ENCODE assay signal across 15 cellular contexts in genomic region chr7:30842542-30843451, GRCh38.
A peak's percentile ranks its signal among the peaks of the same experiment; 100 is the strongest.
DNase-seq lines count a peak whose midpoint lies in the region; ATAC-seq and TF ChIP-seq lines count a peak whose summit lies in the region.
"Had no signal": no experiment of that assay in that cellular context is flagged by ENCODE, and none has a peak within 500 bp of the region (broad histone marks: within the 10 kb centered on the region; RNA-seq: fewer than 3 reads in every experiment).

No MANE protein-coding gene starts in this region.

- peaks cover 0 to 2% of the 10 kb centered on the region in 2 donors for H3K36me3 ChIP-seq in lung (ENCODE audit: control insufficient read depth in 2 of 2, insufficient read depth in 2 of 2, low read length in 2 of 2)
- no peaks in the 10 kb centered on the region for H3K36me3 ChIP-seq in vagina
- no peaks in the 10 kb centered on the region for H3K36me3 ChIP-seq in GM23338 (ENCODE audit: insufficient read depth)
- H3K36me3 ChIP-seq: brain microvascular endothelial cell had no signal

- H3K4me3 Mint-ChIP-seq in GM23338: no peak overlapping the region
- H3K4me3 Mint-ChIP-seq: effector memory CD8-positive, alpha-beta T cell had no signal

- H3F3A ChIP-seq in GM23338 (replicated peaks; ENCODE audit: low read depth): no peaks in the 10 kb centered on the region

- H3K9me3 ChIP-seq in lung (ENCODE audit: control insufficient read depth in 2 of 2, insufficient read depth in 1 of 2, low read length in 1 of 2) (no peaks in the 10 kb centered on the region), vagina (no peaks in the 10 kb centered on the region)
- H3K9me3 ChIP-seq: heart right ventricle, Peyer's patch had no signal

- no peaks in the 10 kb centered on the region for H3K36me3 Mint-ChIP-seq in GM23338 (ENCODE audit: low read depth)

- 74 to 90% methylated on average over 8 of the region's 8 CpGs for WGBS in lung, 2 donors

- H3K27me3 Mint-ChIP-seq in GM23338 (ENCODE audit: insufficient read depth, low read depth, poor library complexity): peaks cover 12% of the 10 kb centered on the region
- H3K27me3 Mint-ChIP-seq: effector memory CD8-positive, alpha-beta T cell had no signal

- H3K79me2 ChIP-seq in GM23338 (replicated peaks; ENCODE audit: insufficient read depth): no peaks in the 10 kb centered on the region

- peak overlapping the region; percentile 58 to 86 for H3K27ac ChIP-seq in coronary artery
- peak overlapping the region in 1 of 2 donors; percentile 72 for H3K27ac ChIP-seq in lung (ENCODE audit: low read depth in 1 of 2, low read length in 1 of 2)
- H3K27ac ChIP-seq in vagina: peak overlapping the region; percentile 49
- H3K27ac ChIP-seq in GM23338 (ENCODE audit: low read depth): no peak overlapping the region
- H3K27ac ChIP-seq: brain microvascular endothelial cell had no signal

- intact Hi-C loops in vagina (cut with DNase I): no loop called here

- no peaks in the 10 kb centered on the region for H3K9me3 Mint-ChIP-seq in GM23338
- H3K9me3 Mint-ChIP-seq: effector memory CD8-positive, alpha-beta T cell had no signal

- TF ChIP-seq POLR2A in vagina (IDR thresholded peaks at IDR 0.05): no peak

- H3K27me3 ChIP-seq in lung (ENCODE audit: control insufficient read depth, insufficient read depth) (no peaks in the 10 kb centered on the region), vagina (no peaks in the 10 kb centered on the region), GM23338 (ENCODE audit: insufficient read depth) (no peaks in the 10 kb centered on the region)
- H3K27me3 ChIP-seq: brain microvascular endothelial cell, heart right ventricle, Peyer's patch had no signal

- no peaks in the 10 kb centered on the region for H4K20me1 ChIP-seq in GM23338 (replicated peaks; ENCODE audit: insufficient read depth)

- no peak overlapping the region for H3K27ac Mint-ChIP-seq in GM23338
- H3K27ac Mint-ChIP-seq: effector memory CD8-positive, alpha-beta T cell had no signal

- H3K4me3 ChIP-seq in coronary artery: no peak overlapping the region
- H3K4me3 ChIP-seq in lung: no peak overlapping the region
- H3K4me3 ChIP-seq in vagina: no peak overlapping the region
- no peak overlapping the region for H3K4me3 ChIP-seq in GM23338
- H3K4me3 ChIP-seq: heart right ventricle, Peyer's patch had no signal

- ATAC-seq in lung (ENCODE audit: insufficient read depth, low FRiP score) (peak; percentile 67), GM23338 (no peak), HG03565 (IDR thresholded peaks at IDR 0.05; ENCODE audit: unreplicated experiment) (no peak)
- ATAC-seq: effector memory CD8-positive, alpha-beta T cell had no signal

- no peak overlapping the region for H2AFZ ChIP-seq in GM23338

- peaks cover 4% of the 10 kb centered on the region; the same call in 1 of the 3 replicates for H3K4me1 Mint-ChIP-seq in GM23338

- H3K4me1 ChIP-seq in lung (ENCODE audit: control insufficient read depth in 2 of 2, insufficient read depth in 2 of 2, low read length in 2 of 2): peaks cover 3 to 29% of the 10 kb centered on the region in 2 donors
- H3K4me1 ChIP-seq in vagina: peaks cover 37% of the 10 kb centered on the region
- H3K4me1 ChIP-seq in GM23338 (ENCODE audit: insufficient read depth): no peaks in the 10 kb centered on the region

- TF ChIP-seq CTCF in coronary artery (IDR thresholded peaks at IDR 0.05): no peak
- no peak for TF ChIP-seq CTCF in lung (IDR thresholded peaks at IDR 0.05; ENCODE audit: control extremely low read depth, extremely low read depth)
- TF ChIP-seq CTCF in vagina (IDR thresholded peaks at IDR 0.05): no peak
- no peak for TF ChIP-seq CTCF in GM23338 (conservative IDR thresholded peaks at IDR 0.05; ENCODE audit: low read depth in 2 of 2)

- peak; percentile 14 for DNase-seq in activated effector memory CD4-positive, alpha-beta T cell treated with anti-CD3 and anti-CD28 coated beads, Interleukin-2, amount 50 U/mL, for 16 hours
- DNase-seq in activated effector memory CD4-positive, alpha-beta T cell treated with Interleukin-2 at 50 U/mL for 16 hours: no peak
- peak; percentile 71 for DNase-seq in coronary artery (ENCODE audit: low spot score)
- DNase-seq in lung (ENCODE audit: low spot score): peak; percentile 67
- DNase-seq in vagina (ENCODE audit: extremely low spot score in 2 of 2): peak in 1 of 2 donors; percentile 85
- no peak for DNase-seq in GM23338 (ENCODE audit: low spot score)
- no peak for DNase-seq in NCI-H1436 treated with DMSO at 0.1 percent for 48 hours (lab: John Stamatoyannopoulos, UW)
- DNase-seq: activated CD4-positive, alpha-beta T cell treated with anti-CD3 and anti-CD28 coated beads for 48 hours; brain microvascular endothelial cell; DND-41; effector memory CD8-positive, alpha-beta T cell; heart right ventricle; T-helper 2 cell had no signal

- no peak overlapping the region for H3K4me2 ChIP-seq in GM23338

- no peaks in the 10 kb centered on the region for H3K9me2 ChIP-seq in GM23338 (ENCODE audit: insufficient read depth)

TF ChIP-seq in GM23338, 12 proteins besides CTCF, POLR2A, EP300 and RAD21:
- TF ChIP-seq NANOG (IDR thresholded peaks at IDR 0.05; ENCODE audit: borderline replicate concordance) (no peak), ZNF331 (CRISPR knock-in tag; IDR thresholded peaks at IDR 0.05; ENCODE audit: low read depth) (no peak), CREB1 (CRISPR knock-in tag; IDR thresholded peaks at IDR 0.05; ENCODE audit: low read depth) (no peak)

Comparison
In these comparisons a context has a peak if more than half of its experiments do, and no peak if none do; other contexts are left out.
1. DNase-seq: peak in activated effector memory CD4-positive, alpha-beta T cell treated with anti-CD3 and anti-CD28 coated beads, Interleukin-2, amount 50 U/mL, for 16 hours (single experiment), coronary artery (single experiment) and lung (single experiment); none in activated effector memory CD4-positive, alpha-beta T cell treated with Interleukin-2 at 50 U/mL for 16 hours (single experiment), GM23338 (single experiment) and NCI-H1436 treated with DMSO at 0.1 percent for 48 hours (single experiment).